Comparison of ENCODE assay signal across 43 cellular contexts in the genomic region with DNA sequence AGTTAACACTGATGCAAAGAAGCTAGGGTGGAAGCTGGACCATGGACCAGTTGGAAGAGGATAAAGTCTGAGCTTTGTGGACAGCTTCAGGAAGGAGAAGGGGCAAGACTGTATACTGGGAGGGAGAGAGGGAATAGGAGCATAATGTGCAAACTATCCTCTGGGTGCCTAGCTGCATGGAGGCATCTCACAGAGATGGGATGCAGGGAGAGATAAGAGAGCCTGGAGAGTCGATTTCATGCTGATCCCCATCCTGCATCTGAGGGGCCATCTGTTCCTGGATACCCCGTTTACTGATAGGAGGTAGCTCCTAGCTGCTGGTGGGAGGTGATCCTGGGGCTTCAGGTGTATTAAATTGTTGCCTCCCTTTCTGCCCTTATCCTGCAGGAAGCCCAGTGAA. TPM values are rescaled to one million over a fixed set of nuclear protein-coding genes. Genes with fewer than 3 reads are reported as not detected.
"Had no signal": no experiment of that assay in that cellular context is flagged by ENCODE, and none has a peak within 500 bp of the region (broad histone marks: within the 10 kb centered on the region; RNA-seq: fewer than 3 reads in every experiment).

No MANE protein-coding gene starts in this region.

- H3K27me3 Mint-ChIP-seq: brain had no signal

- H3K27ac ChIP-seq: adrenal gland, ascending aorta, body of pancreas, brain microvascular endothelial cell, breast epithelium, cardiac muscle cell had no signal

- DNase-seq: activated effector memory CD4-positive, alpha-beta T cell treated with anti-CD3 and anti-CD28 coated beads, Interleukin-2, amount 50 U/mL, for 16 hours; activated effector memory CD4-positive, alpha-beta T cell treated with Interleukin-2 at 50 U/mL for 16 hours; activated gamma-delta T cell; activated gamma-delta T cell treated with Interleukin-2 at 50 U/mL for 16 hours; activated naive CD4-positive, alpha-beta T cell; activated naive CD4-positive, alpha-beta T cell treated with anti-CD3 and anti-CD28 coated beads for 36 hours; activated naive CD4-positive, alpha-beta T cell treated with anti-CD3 and anti-CD28 coated beads, Interleukin-2, amount 10 ng/mL, durations not matched to agents 7 days and 5 days; activated naive CD4-positive, alpha-beta T cell treated with anti-CD3 and anti-CD28 coated beads, Interleukin-2, amount 50 U/mL, for 16 hours; activated naive CD4-positive, alpha-beta T cell treated with Interleukin-2 at 50 U/mL for 16 hours; activated naive CD8-positive, alpha-beta T cell treated with anti-CD3 and anti-CD28 coated beads for 36 hours; activated naive CD8-positive, alpha-beta T cell treated with anti-CD3 and anti-CD28 coated beads, Interleukin-2, amount 10 ng/mL, durations not matched to agents 7 days and 5 days; activated naive CD8-positive, alpha-beta T cell treated with anti-CD3 and anti-CD28 coated beads, Interleukin-2, amount 50 U/mL, for 24 hours; activated T-cell treated with anti-CD3 and anti-CD28 coated beads for 4 hours; activated T-cell treated with anti-CD3 and anti-CD28 coated beads, Interleukin-2, amount 50 U/mL, for 1 hour; activated T-cell treated with anti-CD3 and anti-CD28 coated beads, Interleukin-2, amount 50 U/mL, for 24 hours; activated T-cell treated with anti-CD3 and anti-CD28 coated beads, Interleukin-2, amount 50 U/mL, for 4 hours; activated T-cell treated with anti-CD3 and anti-CD28 coated beads, Interleukin-2, amount 50 U/mL, for 48 hours; activated T-cell treated with anti-CD3 and anti-CD28 coated beads, Interleukin-2, amount 50 U/mL, for 72 hours; adrenal gland; amniotic stem cell; amygdala; anterior cingulate cortex; aorta; body of pancreas; brain microvascular endothelial cell; caudate nucleus; central memory CD4-positive, alpha-beta T cell; cerebellar nuclear complex had no signal

- H3K4me3 ChIP-seq: adrenal gland, ascending aorta, body of pancreas, breast epithelium, cardiac muscle cell had no signal

- H3K9me3 Mint-ChIP-seq: activated naive CD4-positive, alpha-beta T cell treated with anti-CD3 and anti-CD28 coated beads for 36 hours; activated naive CD4-positive, alpha-beta T cell treated with anti-CD3 and anti-CD28 coated beads, Interleukin-2, amount 10 ng/mL, durations not matched to agents 7 days and 5 days; activated naive CD4-positive, alpha-beta T cell treated with anti-CD3 and anti-CD28 coated beads, Interleukin-2, amount 50 U/mL, for 24 hours; activated naive CD8-positive, alpha-beta T cell treated with anti-CD3 and anti-CD28 coated beads for 36 hours; activated naive CD8-positive, alpha-beta T cell treated with anti-CD3 and anti-CD28 coated beads, Interleukin-2, amount 10 ng/mL, durations not matched to agents 7 days and 5 days; activated naive CD8-positive, alpha-beta T cell treated with anti-CD3 and anti-CD28 coated beads, Interleukin-2, amount 50 U/mL, for 24 hours; activated T-cell treated with anti-CD3 and anti-CD28 coated beads, Interleukin-2, amount 50 U/mL, for 24 hours; activated T-cell treated with anti-CD3 and anti-CD28 coated beads, Interleukin-2, amount 50 U/mL, for 4 hours; activated T-helper 1 cell treated with anti-CD3 and anti-CD28 coated beads, Interleukin-12 subunit alpha, Interleukin-12 subunit beta, Interleukin-2, Interleukin-4 antibody, amounts not matched to agents 30 ng/mL and 10 ng/mL and 1 ng/mL, durations not matched to agents 14 hours and 24 hours and 36 hours; activated T-helper 17 cell treated with anti-CD3 and anti-CD28 coated beads, Interleukin-2, amount 50 U/mL, for 72 hours; activated T-helper 2 cell treated with anti-CD3 and anti-CD28 coated beads, Interferon-gamma antibody, Interleukin-2, Interleukin-4, amounts not matched to agents 10 μg/mL and 5 μg/mL and 100 μg/mL, durations not matched to agents 14 hours and 24 hours and 36 hours; central memory CD8-positive, alpha-beta T cell had no signal

- H3K36me3 Mint-ChIP-seq: activated naive CD4-positive, alpha-beta T cell treated with anti-CD3 and anti-CD28 coated beads, Interleukin-2, amount 10 ng/mL, durations not matched to agents 7 days and 5 days; activated naive CD4-positive, alpha-beta T cell treated with anti-CD3 and anti-CD28 coated beads, Interleukin-2, amount 50 U/mL, for 24 hours; activated naive CD4-positive, alpha-beta T cell treated with anti-CD3 and anti-CD28 coated beads, Interleukin-2, amount 50 U/mL, for 72 hours; activated naive CD8-positive, alpha-beta T cell; activated naive CD8-positive, alpha-beta T cell treated with anti-CD3 and anti-CD28 coated beads for 36 hours; activated naive CD8-positive, alpha-beta T cell treated with anti-CD3 and anti-CD28 coated beads, Interleukin-2, amount 10 ng/mL, durations not matched to agents 7 days and 5 days; brain had no signal

- H3K27ac Mint-ChIP-seq: activated naive CD4-positive, alpha-beta T cell treated with anti-CD3 and anti-CD28 coated beads for 36 hours; activated naive CD4-positive, alpha-beta T cell treated with anti-CD3 and anti-CD28 coated beads, Interleukin-2, amount 10 ng/mL, durations not matched to agents 7 days and 5 days; activated naive CD4-positive, alpha-beta T cell treated with anti-CD3 and anti-CD28 coated beads, Interleukin-2, amount 50 U/mL, for 24 hours; activated naive CD4-positive, alpha-beta T cell treated with anti-CD3 and anti-CD28 coated beads, Interleukin-2, amount 50 U/mL, for 72 hours; activated naive CD8-positive, alpha-beta T cell; activated naive CD8-positive, alpha-beta T cell treated with anti-CD3 and anti-CD28 coated beads for 36 hours; activated naive CD8-positive, alpha-beta T cell treated with anti-CD3 and anti-CD28 coated beads, Interleukin-2, amount 10 ng/mL, durations not matched to agents 7 days and 5 days; activated naive CD8-positive, alpha-beta T cell treated with anti-CD3 and anti-CD28 coated beads, Interleukin-2, amount 50 U/mL, for 24 hours; activated T-cell treated with anti-CD3 and anti-CD28 coated beads, Interleukin-2, amount 50 U/mL, for 24 hours; activated T-cell treated with anti-CD3 and anti-CD28 coated beads, Interleukin-2, amount 50 U/mL, for 72 hours; activated T-helper 1 cell treated with anti-CD3 and anti-CD28 coated beads, Interleukin-12 subunit alpha, Interleukin-12 subunit beta, Interleukin-2, Interleukin-4 antibody, amounts not matched to agents 30 ng/mL and 10 ng/mL and 1 ng/mL, durations not matched to agents 14 hours and 24 hours and 36 hours; activated T-helper 17 cell treated with anti-CD3 and anti-CD28 coated beads, Interleukin-2, amount 50 U/mL, for 72 hours; activated T-helper 2 cell treated with anti-CD3 and anti-CD28 coated beads, Interferon-gamma antibody, Interleukin-2, Interleukin-4, amounts not matched to agents 10 μg/mL and 5 μg/mL and 100 μg/mL, durations not matched to agents 14 hours and 24 hours and 36 hours; brain had no signal

- H3K9me3 ChIP-seq: adrenal gland, ascending aorta, body of pancreas, breast epithelium had no signal

- H3K36me3 ChIP-seq: adrenal gland, ascending aorta, brain microvascular endothelial cell, breast epithelium, cardiac muscle cell had no signal

- H3K27me3 ChIP-seq: adrenal gland, ascending aorta, body of pancreas, brain microvascular endothelial cell, cardiac muscle cell had no signal

- H3K4me1 Mint-ChIP-seq: activated naive CD4-positive, alpha-beta T cell treated with anti-CD3 and anti-CD28 coated beads, Interleukin-2, amount 10 ng/mL, durations not matched to agents 7 days and 5 days; activated naive CD4-positive, alpha-beta T cell treated with anti-CD3 and anti-CD28 coated beads, Interleukin-2, amount 50 U/mL, for 24 hours; activated naive CD8-positive, alpha-beta T cell treated with anti-CD3 and anti-CD28 coated beads for 36 hours; activated naive CD8-positive, alpha-beta T cell treated with anti-CD3 and anti-CD28 coated beads, Interleukin-2, amount 10 ng/mL, durations not matched to agents 7 days and 5 days; activated naive CD8-positive, alpha-beta T cell treated with anti-CD3 and anti-CD28 coated beads, Interleukin-2, amount 50 U/mL, for 24 hours; activated T-helper 17 cell treated with anti-CD3 and anti-CD28 coated beads, Interleukin-2, amount 50 U/mL, for 72 hours; brain; central memory CD8-positive, alpha-beta T cell had no signal

- H3K4me1 ChIP-seq: adrenal gland, ascending aorta, body of pancreas, breast epithelium had no signal

- H3K4me3 Mint-ChIP-seq: activated naive CD4-positive, alpha-beta T cell treated with anti-CD3 and anti-CD28 coated beads for 36 hours; activated naive CD4-positive, alpha-beta T cell treated with anti-CD3 and anti-CD28 coated beads, Interleukin-2, amount 10 ng/mL, durations not matched to agents 7 days and 5 days; activated naive CD4-positive, alpha-beta T cell treated with anti-CD3 and anti-CD28 coated beads, Interleukin-2, amount 50 U/mL, for 24 hours; activated naive CD8-positive, alpha-beta T cell; activated naive CD8-positive, alpha-beta T cell treated with anti-CD3 and anti-CD28 coated beads for 36 hours; activated naive CD8-positive, alpha-beta T cell treated with anti-CD3 and anti-CD28 coated beads, Interleukin-2, amount 10 ng/mL, durations not matched to agents 7 days and 5 days; activated naive CD8-positive, alpha-beta T cell treated with anti-CD3 and anti-CD28 coated beads, Interleukin-2, amount 50 U/mL, for 24 hours; activated T-cell treated with anti-CD3 and anti-CD28 coated beads, Interleukin-2, amount 50 U/mL, for 24 hours; activated T-cell treated with anti-CD3 and anti-CD28 coated beads, Interleukin-2, amount 50 U/mL, for 4 hours; activated T-cell treated with anti-CD3 and anti-CD28 coated beads, Interleukin-2, amount 50 U/mL, for 72 hours; activated T-helper 1 cell treated with anti-CD3 and anti-CD28 coated beads, Interleukin-12 subunit alpha, Interleukin-12 subunit beta, Interleukin-2, Interleukin-4 antibody, amounts not matched to agents 30 ng/mL and 10 ng/mL and 1 ng/mL, durations not matched to agents 14 hours and 24 hours and 36 hours; activated T-helper 17 cell treated with anti-CD3 and anti-CD28 coated beads, Interleukin-2, amount 50 U/mL, for 72 hours; brain; central memory CD8-positive, alpha-beta T cell had no signal

RNA-seq across cellular contexts. Expression of gene CYP4F3, which starts 8.8 kb away (rescaled TPM):
- total RNA-seq: activated naive CD8-positive, alpha-beta T cell treated with anti-CD3 and anti-CD28 coated beads, Interleukin-2, amount 10 ng/mL, durations not matched to agents 7 days and 5 days; activated T-helper 1 cell treated with anti-CD3 and anti-CD28 coated beads, Interleukin-12 subunit alpha, Interleukin-12 subunit beta, Interleukin-2, Interleukin-4 antibody, amounts not matched to agents 30 ng/mL and 10 ng/mL and 1 ng/mL, durations not matched to agents 14 hours and 24 hours and 36 hours; ascending aorta; astrocyte; cardiac muscle cell had no signal
- polyA plus RNA-seq: aorta, cardiac muscle cell had no signal

RNA-seq across cellular contexts. Expression of gene CYP4F12, which starts 23.4 kb away (rescaled TPM):
- total RNA-seq: activated naive CD4-positive, alpha-beta T cell treated with anti-CD3 and anti-CD28 coated beads for 36 hours; activated naive CD8-positive, alpha-beta T cell treated with anti-CD3 and anti-CD28 coated beads for 36 hours; activated T-cell treated with anti-CD3 and anti-CD28 coated beads, Interleukin-2, amount 50 U/mL, for 4 hours; activated T-helper 1 cell treated with anti-CD3 and anti-CD28 coated beads, Interleukin-12 subunit alpha, Interleukin-12 subunit beta, Interleukin-2, Interleukin-4 antibody, amounts not matched to agents 30 ng/mL and 10 ng/mL and 1 ng/mL, durations not matched to agents 14 hours and 24 hours and 36 hours; activated T-helper 2 cell treated with anti-CD3 and anti-CD28 coated beads, Interferon-gamma antibody, Interleukin-2, Interleukin-4, amounts not matched to agents 10 μg/mL and 5 μg/mL and 100 μg/mL, durations not matched to agents 14 hours and 24 hours and 36 hours; astrocyte; cardiac muscle cell had no signal
- polyA plus RNA-seq: cardiac muscle cell had no signal

RNA-seq across cellular contexts. Expression of gene CYP4F8, which starts 34.5 kb away (rescaled TPM):
- total RNA-seq: activated naive CD4-positive, alpha-beta T cell treated with anti-CD3 and anti-CD28 coated beads for 36 hours; activated naive CD4-positive, alpha-beta T cell treated with anti-CD3 and anti-CD28 coated beads, Interleukin-2, amount 50 U/mL, for 72 hours; activated naive CD8-positive, alpha-beta T cell treated with anti-CD3 and anti-CD28 coated beads for 36 hours; activated naive CD8-positive, alpha-beta T cell treated with anti-CD3 and anti-CD28 coated beads, Interleukin-2, amount 10 ng/mL, durations not matched to agents 7 days and 5 days; activated T-cell treated with anti-CD3 and anti-CD28 coated beads, Interleukin-2, amount 50 U/mL, for 4 hours; activated T-cell treated with anti-CD3 and anti-CD28 coated beads, Interleukin-2, amount 50 U/mL, for 72 hours; activated T-helper 1 cell treated with anti-CD3 and anti-CD28 coated beads, Interleukin-12 subunit alpha, Interleukin-12 subunit beta, Interleukin-2, Interleukin-4 antibody, amounts not matched to agents 30 ng/mL and 10 ng/mL and 1 ng/mL, durations not matched to agents 14 hours and 24 hours and 36 hours; activated T-helper 17 cell treated with anti-CD3 and anti-CD28 coated beads, Interleukin-2, amount 50 U/mL, for 72 hours; activated T-helper 2 cell treated with anti-CD3 and anti-CD28 coated beads, Interferon-gamma antibody, Interleukin-2, Interleukin-4, amounts not matched to agents 10 μg/mL and 5 μg/mL and 100 μg/mL, durations not matched to agents 14 hours and 24 hours and 36 hours; adrenal gland; aorta; ascending aorta; astrocyte; bronchial epithelial cell; cardiac muscle cell; cardiac septum had no signal
- polyA plus RNA-seq: adipose tissue, adrenal gland, aorta, cardiac muscle cell had no signal
